Comparison of ENCODE assay signal across 10 cellular contexts in the genomic region with DNA sequence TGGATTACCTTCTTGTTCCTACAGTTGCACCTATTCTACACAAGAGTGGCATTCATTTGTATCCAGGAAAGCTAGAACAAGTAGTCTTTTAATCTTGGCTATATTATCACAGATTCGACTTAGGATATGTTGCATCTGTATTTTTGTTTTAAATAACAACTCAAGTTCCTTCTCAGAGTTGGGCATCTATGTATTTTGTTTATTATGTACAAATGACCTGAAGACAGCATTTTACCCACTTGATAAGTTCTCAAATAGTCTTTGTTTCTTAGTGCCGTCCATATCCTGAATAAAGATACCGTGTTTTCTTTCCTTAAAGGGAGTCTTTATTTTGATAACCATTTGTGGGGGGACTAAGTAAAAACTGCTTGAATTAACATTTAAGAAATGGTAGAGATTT. TPM values are rescaled to one million over a fixed set of nuclear protein-coding genes. Genes with fewer than 3 reads are reported as not detected.
A peak's percentile ranks its signal among the peaks of the same experiment; 100 is the strongest.
DNase-seq lines count a peak whose midpoint lies in the region; ATAC-seq and TF ChIP-seq lines count a peak whose summit lies in the region.
"Had no signal": no experiment of that assay in that cellular context is flagged by ENCODE, and none has a peak within 500 bp of the region (broad histone marks: within the 10 kb centered on the region; RNA-seq: fewer than 3 reads in every experiment).

No MANE protein-coding gene starts in this region.

- H3K4me3 Mint-ChIP-seq in natural killer cell treated with Interleukin-12 subunit alpha and Interleukin-12 subunit beta and Interleukin-15 and Interleukin-18, amount 100 ng/mL, for 72 hours = peak overlapping the region; percentile 45

- H3K4me1 ChIP-seq in left ventricle myocardium inferior (peaks cover 81% of the 10 kb centered on the region), aorta (ENCODE audit: control insufficient read depth in 1 of 2, insufficient read depth in 2 of 2, low read length in 2 of 2) (peaks cover 0 to 7% of the 10 kb centered on the region in 2 donors)

- H3K27ac ChIP-seq in left ventricle myocardium inferior (replicated peaks) (peak overlapping the region; percentile 13), coronary artery (no peak overlapping the region), aorta (ENCODE audit: low read depth in 1 of 2, low read length in 2 of 2) (no peak overlapping the region)

- H3K9me3 ChIP-seq in left ventricle myocardium inferior (replicated peaks) = no peaks in the 10 kb centered on the region
- H3K9me3 ChIP-seq in aorta (ENCODE audit: control insufficient read depth, low read length) = no peaks in the 10 kb centered on the region

- no peak overlapping the region for H3K27ac Mint-ChIP-seq in natural killer cell treated with Interleukin-12 subunit alpha and Interleukin-12 subunit beta and Interleukin-15 and Interleukin-18, amount 100 ng/mL, for 72 hours
- H3K27ac Mint-ChIP-seq: CD4-positive, alpha-beta memory T cell had no signal

- DNase-seq in left ventricle myocardium inferior (no peak), left ventricle myocardium superior (no peak), coronary artery (ENCODE audit: low spot score) (no peak), aorta (no peak)
- no peak for DNase-seq in natural killer cell treated with Interleukin-12 subunit alpha and Interleukin-12 subunit beta and Interleukin-15 and Interleukin-18, amount 100 ng/mL, for 72 hours (ENCODE audit: low spot score)
- DNase-seq: activated naive CD4-positive, alpha-beta T cell treated with anti-CD3 and anti-CD28 coated beads, Interleukin-2, amount 50 U/mL, for 16 hours; CD4-positive, alpha-beta memory T cell had no signal

- peaks cover 17% of the 10 kb centered on the region for H3K36me3 ChIP-seq in left ventricle myocardium inferior
- peaks cover under 1% of the 10 kb centered on the region in 2 donors for H3K36me3 ChIP-seq in aorta (ENCODE audit: control insufficient read depth in 1 of 2, insufficient read depth in 2 of 2, low read length in 1 of 2)

- H3K9me3 Mint-ChIP-seq in natural killer cell treated with Interleukin-12 subunit alpha and Interleukin-12 subunit beta and Interleukin-15 and Interleukin-18, amount 100 ng/mL, for 72 hours = no peaks in the 10 kb centered on the region
- H3K9me3 Mint-ChIP-seq: CD4-positive, alpha-beta memory T cell had no signal

- intact Hi-C loops in left ventricle myocardium inferior (cut with micrococcal nuclease) (no loop called here), left ventricle myocardium superior (cut with micrococcal nuclease) (no loop called here), aorta (cut with DNase I) (loop anchor here in 1 of 2 donors (5.0 kb wide), 3 partner anchors 102 to 183 kb away; no protein-coding TSS in a partner anchor)

- H3K4me1 Mint-ChIP-seq in natural killer cell treated with Interleukin-12 subunit alpha and Interleukin-12 subunit beta and Interleukin-15 and Interleukin-18, amount 100 ng/mL, for 72 hours (ENCODE audit: low read depth in 2 of 2) = peaks cover 20 to 36% of the 10 kb centered on the region in 2 donors

- H3K27me3 Mint-ChIP-seq in natural killer cell treated with Interleukin-12 subunit alpha and Interleukin-12 subunit beta and Interleukin-15 and Interleukin-18, amount 100 ng/mL, for 72 hours = peaks cover 9 to 18% of the 10 kb centered on the region in 2 donors

- TF ChIP-seq CTCF in left ventricle myocardium inferior (IDR thresholded peaks at IDR 0.05; ENCODE audit: borderline replicate concordance) = no peak
- TF ChIP-seq CTCF in coronary artery (IDR thresholded peaks at IDR 0.05) = no peak

- 56 to 61% methylated on average over 3 of the region's 3 CpGs for WGBS in aorta, 2 donors

- ATAC-seq in left ventricle myocardium superior (no peak), aorta (ENCODE audit: low FRiP score) (no peak), GM18498 (IDR thresholded peaks at IDR 0.05; ENCODE audit: unreplicated experiment) (no peak), GM18517 (IDR thresholded peaks at IDR 0.05; ENCODE audit: unreplicated experiment) (no peak), HG03159 (IDR thresholded peaks at IDR 0.05; ENCODE audit: unreplicated experiment) (no peak)
- ATAC-seq in natural killer cell treated with Interleukin-12 subunit alpha and Interleukin-12 subunit beta and Interleukin-15 and Interleukin-18, amount 100 ng/mL, for 72 hours = no peak

- H3K4me3 ChIP-seq in left ventricle myocardium inferior = peak overlapping the region; percentile 92
- H3K4me3 ChIP-seq in coronary artery = peak overlapping the region; percentile 47
- peak overlapping the region; percentile 41 to 43 for H3K4me3 ChIP-seq in aorta (ENCODE audit: low read length in 2 of 2)

- H3K36me3 Mint-ChIP-seq in natural killer cell treated with Interleukin-12 subunit alpha and Interleukin-12 subunit beta and Interleukin-15 and Interleukin-18, amount 100 ng/mL, for 72 hours = peaks cover 14% of the 10 kb centered on the region

- H3K27me3 ChIP-seq in left ventricle myocardium inferior (ENCODE audit: low read depth) (no peaks in the 10 kb centered on the region), aorta (ENCODE audit: control insufficient read depth in 1 of 2, insufficient read depth in 2 of 2, low read length in 1 of 2) (no peaks in the 10 kb centered on the region)

RNA-seq across cellular contexts. Expression of a gene that starts 2.9 kb away (rescaled TPM):
- total RNA-seq in left ventricle myocardium inferior (76.0 TPM), left ventricle myocardium superior (68.4 TPM), aorta (100 to 1,000 TPM; 119 to 145 TPM)
- 10 to 100 TPM; 53.4 to 79.7 TPM for total RNA-seq in natural killer cell treated with Interleukin-12 subunit alpha and Interleukin-12 subunit beta and Interleukin-15 and Interleukin-18, amount 100 ng/mL, for 72 hours
- polyA plus RNA-seq in aorta = 10 to 100 TPM; 40.1 to 86.1 TPM

Comparison
In these comparisons a context has a peak if more than half of its experiments do, and no peak if none do; other contexts are left out.
1. H3K4me3 ChIP-seq: peak in every context shown above with its lines; median percentile 92 in left ventricle myocardium inferior; 47 in coronary artery; 42 in aorta.